In genomic region chr9:131264231-131264630, GRCh38 we compare ENCODE assay signal across 11 cellular contexts. TPM values are rescaled to one million over a fixed set of nuclear protein-coding genes. Genes with fewer than 3 reads are reported as not detected.
A peak's percentile ranks its signal among the peaks of the same experiment; 100 is the strongest.
DNase-seq lines count a peak whose midpoint lies in the region; ATAC-seq and TF ChIP-seq lines count a peak whose summit lies in the region.
"Had no signal": no experiment of that assay in that cellular context is flagged by ENCODE, and none has a peak within 500 bp of the region (broad histone marks: within the 10 kb centered on the region; RNA-seq: fewer than 3 reads in every experiment).

No MANE protein-coding gene starts in this region.

- H3K4me1 ChIP-seq in left ventricle myocardium inferior (peaks cover 91% of the 10 kb centered on the region), thymus (ENCODE audit: control insufficient read depth, insufficient read depth, low read length) (peaks cover 20% of the 10 kb centered on the region), suprapubic skin (peaks cover 10% of the 10 kb centered on the region)

- TF ChIP-seq EP300 in suprapubic skin (IDR thresholded peaks at IDR 0.05), result no peak

- 89% methylated on average over 11 of the region's 11 CpGs for WGBS in thymus
- 55% methylated on average over 10 of the region's 11 CpGs for WGBS in suprapubic skin

- TF ChIP-seq POLR2A in suprapubic skin (IDR thresholded peaks at IDR 0.05), result no peak

- H3K9me3 ChIP-seq in left ventricle myocardium inferior (replicated peaks) (no peaks in the 10 kb centered on the region), thymus (ENCODE audit: control insufficient read depth) (no peaks in the 10 kb centered on the region), suprapubic skin (no peaks in the 10 kb centered on the region)

- H3K36me3 Mint-ChIP-seq in activated CD8-positive, alpha-beta memory T cell treated with anti-CD3 and anti-CD28 coated beads, Interleukin-2, amount 10 ng/mL, durations not matched to agents 7 days and 5 days, result peaks cover 41% of the 10 kb centered on the region

- H3K36me3 ChIP-seq in left ventricle myocardium inferior (peaks cover 35% of the 10 kb centered on the region), thymus (ENCODE audit: control insufficient read depth, insufficient read depth) (peaks cover 66% of the 10 kb centered on the region), suprapubic skin (peaks cover 18% of the 10 kb centered on the region)

- H3K27me3 ChIP-seq in left ventricle myocardium inferior (ENCODE audit: low read depth) (no peaks in the 10 kb centered on the region), thymus (ENCODE audit: control insufficient read depth, insufficient read depth) (no peaks in the 10 kb centered on the region), suprapubic skin (no peaks in the 10 kb centered on the region)

- intact Hi-C loops in left ventricle myocardium inferior (cut with micrococcal nuclease), result no loop called here

- peak overlapping the region; percentile 72 for H3K27ac Mint-ChIP-seq in activated CD8-positive, alpha-beta memory T cell treated with anti-CD3 and anti-CD28 coated beads, Interleukin-2, amount 10 ng/mL, durations not matched to agents 7 days and 5 days
- H3K27ac Mint-ChIP-seq: progenitor cell of endocrine pancreas had no signal

- TF ChIP-seq CTCF in left ventricle myocardium inferior (IDR thresholded peaks at IDR 0.05; ENCODE audit: borderline replicate concordance) (no peak), suprapubic skin (IDR thresholded peaks at IDR 0.05) (no peak)

- H3K9me3 Mint-ChIP-seq in activated CD8-positive, alpha-beta memory T cell treated with anti-CD3 and anti-CD28 coated beads, Interleukin-2, amount 10 ng/mL, durations not matched to agents 7 days and 5 days (ENCODE audit: low read depth), result no peaks in the 10 kb centered on the region

- no peaks in the 10 kb centered on the region for H3K27me3 Mint-ChIP-seq in activated CD8-positive, alpha-beta memory T cell treated with anti-CD3 and anti-CD28 coated beads, Interleukin-2, amount 10 ng/mL, durations not matched to agents 7 days and 5 days
- H3K27me3 Mint-ChIP-seq: progenitor cell of endocrine pancreas had no signal

- H3K4me3 Mint-ChIP-seq in activated CD8-positive, alpha-beta memory T cell treated with anti-CD3 and anti-CD28 coated beads, Interleukin-2, amount 10 ng/mL, durations not matched to agents 7 days and 5 days, result no peak overlapping the region

- DNase-seq in activated effector memory CD4-positive, alpha-beta T cell treated with anti-CD3 and anti-CD28 coated beads, Interleukin-2, amount 50 U/mL, for 16 hours, result peak; percentile 74
- no peak for DNase-seq in activated effector memory CD4-positive, alpha-beta T cell treated with Interleukin-2 at 50 U/mL for 16 hours
- no peak for DNase-seq in activated CD8-positive, alpha-beta memory T cell treated with anti-CD3 and anti-CD28 coated beads, Interleukin-2, amount 10 ng/mL, durations not matched to agents 7 days and 5 days
- DNase-seq in left ventricle myocardium inferior (no peak), T1000 (lab: John Stamatoyannopoulos, UW) (no peak), suprapubic skin (ENCODE audit: low spot score in 2 of 2) (no peak)
- DNase-seq: KBM-7, NCI-H345 had no signal

- ATAC-seq in activated CD8-positive, alpha-beta memory T cell treated with anti-CD3 and anti-CD28 coated beads, Interleukin-2, amount 10 ng/mL, durations not matched to agents 7 days and 5 days, result no peak
- no peak for ATAC-seq in HG03571 (IDR thresholded peaks at IDR 0.05; ENCODE audit: unreplicated experiment)

- H3K4me3 ChIP-seq in left ventricle myocardium inferior (no peak overlapping the region), thymus (ENCODE audit: low read length) (no peak overlapping the region), suprapubic skin (no peak overlapping the region)

- peaks cover 59% of the 10 kb centered on the region for H3K4me1 Mint-ChIP-seq in activated CD8-positive, alpha-beta memory T cell treated with anti-CD3 and anti-CD28 coated beads, Interleukin-2, amount 10 ng/mL, durations not matched to agents 7 days and 5 days

- H3K27ac ChIP-seq in left ventricle myocardium inferior (replicated peaks), result peak overlapping the region; percentile 99
- peak overlapping the region; percentile 18 for H3K27ac ChIP-seq in thymus (ENCODE audit: low read depth)
- no peak overlapping the region for H3K27ac ChIP-seq in suprapubic skin

- CTCF ChIA-PET in activated CD8-positive, alpha-beta memory T cell treated with anti-CD3 and anti-CD28 coated beads, Interleukin-2, amount 10 ng/mL, durations not matched to agents 7 days and 5 days (lab: Charles Lee), result interaction anchor here (0.9 to 2.0 kb wide), 4 partner anchors 8 to 14 kb away, joined by 3 to 7 read pairs (median 4); no protein-coding TSS in a partner anchor

RNA-seq across cellular contexts. Expression of gene FAM78A, which starts 12.1 kb away (rescaled TPM):
- 10 to 100 TPM; 76.8 to 80.0 TPM for total RNA-seq in activated CD8-positive, alpha-beta memory T cell treated with anti-CD3 and anti-CD28 coated beads, Interleukin-2, amount 10 ng/mL, durations not matched to agents 7 days and 5 days
- total RNA-seq in left ventricle myocardium inferior (47.3 TPM), suprapubic skin (1 to 10 TPM in 3 of 4 donors, under 1 TPM in 1; 0.81 to 2.0 (median 1.3) TPM)
- polyA plus RNA-seq in thymus, result 28.2 TPM

RNA-seq across cellular contexts. Expression of gene PLPP7, which starts 25.3 kb away (rescaled TPM):
- total RNA-seq in activated CD8-positive, alpha-beta memory T cell treated with anti-CD3 and anti-CD28 coated beads, Interleukin-2, amount 10 ng/mL, durations not matched to agents 7 days and 5 days, result not detected
- total RNA-seq in left ventricle myocardium inferior, result 120 TPM
- polyA plus RNA-seq in thymus, result 0.96 TPM
- 1 to 10 TPM in 1 of 4 donors, under 1 TPM in 3; 0.80 to 1.1 (median 0.92) TPM for total RNA-seq in suprapubic skin

Comparison
In these comparisons a context has a peak if more than half of its experiments do, and no peak if none do; other contexts are left out.
1. RNA of gene FAM78A, which starts 12.1 kb away (total RNA-seq): 76.8 to 80.0 TPM in activated CD8-positive, alpha-beta memory T cell treated with anti-CD3 and anti-CD28 coated beads, Interleukin-2, amount 10 ng/mL, durations not matched to agents 7 days and 5 days and 47.3 TPM in left ventricle myocardium inferior (single experiment); 0.81 to 2.0 TPM in suprapubic skin; every median in the first group is over 10 times any median in the second.
2. RNA of gene PLPP7, which starts 25.3 kb away (total RNA-seq): 120 TPM in left ventricle myocardium inferior (single experiment); 0.80 to 1.1 TPM in suprapubic skin and not detected in activated CD8-positive, alpha-beta memory T cell treated with anti-CD3 and anti-CD28 coated beads, Interleukin-2, amount 10 ng/mL, durations not matched to agents 7 days and 5 days; every median in the first group is over 10 times any median in the second.